ENCODE assay signal across 17 cellular contexts in genomic region chr16:48347191-48347860, GRCh38. TPM values are rescaled to one million over a fixed set of nuclear protein-coding genes. Genes with fewer than 3 reads are reported as not detected.
DNase-seq lines count a peak whose midpoint lies in the region; ATAC-seq and TF ChIP-seq lines count a peak whose summit lies in the region.
"Had no signal": no experiment of that assay in that cellular context is flagged by ENCODE, and none has a peak within 500 bp of the region (broad histone marks: within the 10 kb centered on the region; RNA-seq: fewer than 3 reads in every experiment).

No MANE protein-coding gene starts in this region.

- no peak overlapping the region for H3K23ac ChIP-seq in H9 (ENCODE audit: insufficient read length, low read depth, low read length)

- TF ChIP-seq CTCF in 22Rv1 (IDR thresholded peaks at IDR 0.05) (no peak), H9 (conservative IDR thresholded peaks at IDR 0.05) (no peak)
- no peak for TF ChIP-seq CTCF in CD8-positive, alpha-beta T cell (IDR thresholded peaks at IDR 0.05)

- H2BK12ac ChIP-seq in H9 (ENCODE audit: insufficient read length, low read depth, low read length) = no peak overlapping the region

- H3K4me1 ChIP-seq in CD8-positive, alpha-beta T cell (ENCODE audit: insufficient read depth, low read length) = peaks cover 3% of the 10 kb centered on the region
- H3K4me1 ChIP-seq in H9 (ENCODE audit: insufficient read depth, low read length) = no peaks in the 10 kb centered on the region

- no CpG with 5 or more reads among the region's 20 CpGs for WGBS in H9 (ENCODE audit: extremely low coverage, insufficient read length, low lambda C conversion rate)

- no peak overlapping the region for H3K4me3 ChIP-seq in CD8-positive, alpha-beta T cell (ENCODE audit: low read depth, low read length)
- H3K4me3 ChIP-seq: lung, skin epidermis had no signal

- H3K9ac ChIP-seq in H9 (ENCODE audit: extremely low read depth, insufficient read length, low read length) = no peak overlapping the region

- no peak overlapping the region for H2BK20ac ChIP-seq in H9 (ENCODE audit: low read depth, low read length, poor library complexity, severe bottlenecking)

- no peaks in the 10 kb centered on the region for H3K23me2 ChIP-seq in H9 (ENCODE audit: insufficient read length, low read depth, low read length, poor library complexity, severe bottlenecking)

- H2BK120ac ChIP-seq in H9 (ENCODE audit: low read depth, low read length, poor library complexity, severe bottlenecking) = no peak overlapping the region

- peaks cover 9% of the 10 kb centered on the region for H3K4me1 Mint-ChIP-seq in CD8-positive, alpha-beta T cell (ENCODE audit: low read depth)
- peaks cover 0 to 13% (median 7%) of the 10 kb centered on the region in 3 donors for H3K4me1 Mint-ChIP-seq in T-cell
- H3K4me1 Mint-ChIP-seq in H9 = no peaks in the 10 kb centered on the region

- no peak overlapping the region for H4K5ac ChIP-seq in H9 (ENCODE audit: insufficient read length, low read depth, low read length)

- H3T11ph ChIP-seq in H9 (ENCODE audit: low read length) = no peak overlapping the region

- no peak overlapping the region for H3K4me2 ChIP-seq in H9 (ENCODE audit: insufficient read depth, insufficient read length, low read length)

- peak; percentile 60 for ATAC-seq in CD8-positive, alpha-beta T cell
- ATAC-seq in T-cell (replicated peaks in 1 of 4) = peak in 1 of 4 experiments; percentile 73
- ATAC-seq in left colon = peak; percentile 9
- ATAC-seq in GM18909 (IDR thresholded peaks at IDR 0.05; ENCODE audit: poor library complexity, unreplicated experiment) = no peak

- no peaks in the 10 kb centered on the region for H3K9me3 ChIP-seq in CD8-positive, alpha-beta T cell (ENCODE audit: low read length)
- no peaks in the 10 kb centered on the region for H3K9me3 ChIP-seq in H9 (ENCODE audit: control insufficient read depth, low read depth, low read length)

- peaks cover 23% of the 10 kb centered on the region for H3K36me3 ChIP-seq in CD8-positive, alpha-beta T cell (ENCODE audit: insufficient read depth, low read length)

- POLR2A ChIA-PET in CD8-positive, alpha-beta T cell (lab: Charles Lee) = no interaction called here
- POLR2A ChIA-PET in T-cell (lab: Charles Lee) = no interaction called here

- intact Hi-C loops in CD8-positive, alpha-beta T cell (cut with DNase I, micrococcal nuclease) = no loop called here
- intact Hi-C loops in left colon (cut with DNase I, micrococcal nuclease) = no loop called here

- no peaks in the 10 kb centered on the region for H3K79me1 ChIP-seq in H9 (ENCODE audit: insufficient read depth, low read depth, low read length, poor library complexity, severe bottlenecking)

- no peak overlapping the region for H3K4ac ChIP-seq in H9 (ENCODE audit: low read depth, low read length)

- H3K9me3 Mint-ChIP-seq in CD8-positive, alpha-beta T cell = no peaks in the 10 kb centered on the region
- no peaks in the 10 kb centered on the region for H3K9me3 Mint-ChIP-seq in T-cell
- no peaks in the 10 kb centered on the region for H3K9me3 Mint-ChIP-seq in H9

- no peak overlapping the region for H2BK5ac ChIP-seq in H9 (ENCODE audit: insufficient read length, low read length)

- no peak overlapping the region for H2AFZ ChIP-seq in H9 (ENCODE audit: low read length)

- H3K27me3 ChIP-seq in CD8-positive, alpha-beta T cell (ENCODE audit: insufficient read depth, low read length) = no peaks in the 10 kb centered on the region
- no peaks in the 10 kb centered on the region for H3K27me3 ChIP-seq in H9 (ENCODE audit: insufficient read depth, low read length)

- H3K79me2 ChIP-seq in H9 (ENCODE audit: insufficient read depth, low read length) = no peaks in the 10 kb centered on the region

- H3K18ac ChIP-seq in H9 (ENCODE audit: insufficient read length, low read depth, low read length) = no peak overlapping the region

- peak overlapping the region; percentile 27 for H3K27ac Mint-ChIP-seq in CD8-positive, alpha-beta T cell
- H3K27ac Mint-ChIP-seq in T-cell (peak overlapping the region; percentile 59 to 82), H9 (no peak overlapping the region)

- H3K36me3 Mint-ChIP-seq in CD8-positive, alpha-beta T cell = peaks cover 69% of the 10 kb centered on the region
- H3K36me3 Mint-ChIP-seq in T-cell = peaks cover 24% of the 10 kb centered on the region
- H3K36me3 Mint-ChIP-seq in H9 (ENCODE audit: insufficient read depth in 1 of 3, low read depth in 3 of 3) = peaks cover 13 to 39% (median 23%) of the 10 kb centered on the region in 3 experiments; a peak in 5 of 7 replicates

- H4K20me1 ChIP-seq in H9 (ENCODE audit: control insufficient read depth, insufficient read depth, insufficient read length) = no peaks in the 10 kb centered on the region

- H3K27me3 Mint-ChIP-seq in CD8-positive, alpha-beta T cell (ENCODE audit: low read depth) = no peaks in the 10 kb centered on the region
- no peaks in the 10 kb centered on the region for H3K27me3 Mint-ChIP-seq in T-cell
- no peaks in the 10 kb centered on the region for H3K27me3 Mint-ChIP-seq in H9 (ENCODE audit: low read depth)

- H3K14ac ChIP-seq in H9 (ENCODE audit: insufficient read depth, low read length) = no peak overlapping the region

- H4K91ac ChIP-seq in H9 (ENCODE audit: insufficient read length, low read depth, low read length) = no peak overlapping the region

- no peak overlapping the region for H3K4me3 Mint-ChIP-seq in CD8-positive, alpha-beta T cell
- H3K4me3 Mint-ChIP-seq in T-cell (no peak overlapping the region), H9 (no peak overlapping the region)

- no peak for DNase-seq in CD8-positive, alpha-beta T cell
- DNase-seq in T-cell = peak in 6 of 34 experiments; percentile 5 to 32 (median 14)
- DNase-seq in left colon = no peak
- no peak for DNase-seq in H9
- DNase-seq in NCI-H1105 (lab: John Stamatoyannopoulos, UW) = no peak
- no peak for DNase-seq in cortex of kidney (lab: John Stamatoyannopoulos, UW)
- DNase-seq: activated CD4-positive, alpha-beta T cell treated with anti-CD3 and anti-CD28 coated beads, Interleukin-2, amount 50 U/mL, for 48 hours; activated T-cell treated with anti-CD3 and anti-CD28 coated beads, Interleukin-2, amount 50 U/mL, for 1 hour; effector CD8-positive, alpha-beta T cell; NCI-H1436 treated with DMSO at 0.1 percent for 48 hours; NCI-H226; stimulated activated CD4-positive, alpha-beta T cell treated with anti-CD3 and anti-CD28 coated beads, Interleukin-2, amount 100 ng/mL, for 48 hours had no signal

- no peak overlapping the region for H2BK15ac ChIP-seq in H9 (ENCODE audit: low read depth, low read length)

- CTCF ChIA-PET in CD8-positive, alpha-beta T cell (lab: Charles Lee) = interaction anchor here (2.3 to 5.2 kb wide), 2 partner anchors 276 to 283 kb away, joined by 11 to 38 read pairs; no protein-coding TSS in a partner anchor
- CTCF ChIA-PET in T-cell (lab: Charles Lee) = interaction anchor here in 1 of 2 donors (1.3 kb wide), 1 partner anchor 9 kb away, joined by 3 read pairs; no protein-coding TSS in a partner anchor

- no peak overlapping the region for H2AK5ac ChIP-seq in H9 (ENCODE audit: insufficient read length, low read length)

- no peak overlapping the region for H3K56ac ChIP-seq in H9 (ENCODE audit: insufficient read length, low read depth, low read length)

- H4K8ac ChIP-seq in H9 (replicated peaks; ENCODE audit: insufficient read length, low read depth, low read length) = no peak overlapping the region

- H3K27ac ChIP-seq in 22Rv1 = peak overlapping the region; percentile 8; the same call in 1 of the 2 replicates
- H3K27ac ChIP-seq in CD8-positive, alpha-beta T cell (ENCODE audit: low read depth, low read length) = no peak overlapping the region
- H3K27ac ChIP-seq in H9 (ENCODE audit: insufficient read length, low read depth, low read length) = no peak overlapping the region
- H3K27ac ChIP-seq: skin epidermis, VCaP had no signal

RNA-seq across cellular contexts. Expression of gene SIAH1, which starts 37.9 kb away (rescaled TPM):
- total RNA-seq in CD8-positive, alpha-beta T cell = 10 to 100 TPM; 28.1 to 34.8 TPM
- total RNA-seq in T-cell = 10 to 100 TPM; 13.8 to 41.1 (median 15.0) TPM
- 10 to 100 TPM; 25.1 to 30.7 TPM for total RNA-seq in left colon
- 32.8 and 33.2 TPM in 2 replicates for total RNA-seq in H9 (2021)

Comparison
In these comparisons a context has a peak if more than half of its experiments do, and no peak if none do; other contexts are left out.
1. H3K27ac Mint-ChIP-seq: peak in CD8-positive, alpha-beta T cell (single experiment) and T-cell (2 of 2); none in H9 (0 of 3).